ENCODE assay signal across 9 cellular contexts in the genomic region with DNA sequence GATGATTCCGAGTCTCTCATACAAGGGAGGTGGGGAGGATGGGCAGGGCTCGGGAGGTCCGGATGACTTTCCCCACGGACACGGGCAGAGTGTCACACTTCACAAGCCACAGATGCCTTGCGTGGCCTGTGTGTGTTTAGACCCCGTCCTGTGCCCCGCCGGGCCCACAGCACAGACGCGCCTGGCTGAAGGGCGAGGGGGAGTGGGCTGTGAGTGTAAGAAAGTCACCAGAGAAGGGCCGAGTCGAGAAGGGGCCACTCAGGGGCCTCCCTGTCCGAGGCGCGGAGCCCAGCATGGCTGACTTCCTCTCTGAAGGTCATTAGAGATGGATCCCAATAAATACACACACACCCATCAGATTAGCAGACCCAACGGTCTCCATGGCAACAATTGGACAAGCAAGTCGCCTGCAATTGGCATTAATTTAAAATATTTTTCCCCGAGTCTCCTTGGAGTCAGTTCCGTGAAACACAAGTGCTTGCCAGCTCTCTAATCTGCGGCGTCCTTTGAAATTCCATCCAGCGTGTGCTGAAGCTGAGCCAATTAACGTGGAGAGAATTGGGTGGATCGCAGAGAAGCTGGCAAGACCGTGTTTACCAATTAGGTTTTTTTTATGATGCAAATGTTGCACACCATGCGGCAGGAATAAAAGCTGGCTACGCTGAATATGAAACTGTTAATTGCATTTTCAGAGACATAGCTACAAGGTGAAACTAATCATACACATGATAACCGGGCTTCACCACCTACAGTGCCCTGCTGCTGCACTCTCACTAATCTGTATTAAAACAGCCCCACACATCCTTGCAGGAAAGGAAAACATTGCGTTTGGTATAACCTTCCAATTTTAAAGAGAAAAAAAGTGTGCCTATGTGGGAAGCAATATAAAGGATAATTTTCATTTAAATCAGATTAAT.
DNase-seq lines count a peak whose midpoint lies in the region; ATAC-seq and TF ChIP-seq lines count a peak whose summit lies in the region.
"Had no signal": no experiment of that assay in that cellular context is flagged by ENCODE, and none has a peak within 500 bp of the region (broad histone marks: within the 10 kb centered on the region; RNA-seq: fewer than 3 reads in every experiment).

No MANE protein-coding gene starts in this region.

- no peak for ATAC-seq in activated CD4-positive, alpha-beta T cell treated with anti-CD3 and anti-CD28 coated beads for 36 hours
- no peak for ATAC-seq in HG02798 (IDR thresholded peaks at IDR 0.05; ENCODE audit: poor library complexity, unreplicated experiment)
- ATAC-seq in HG03280 (IDR thresholded peaks at IDR 0.05; ENCODE audit: unreplicated experiment), result no peak

- intact Hi-C loops in stomach (cut with DNase I; ENCODE audit: low total_unique reads), result no loop called here
- intact Hi-C loops in activated CD4-positive, alpha-beta T cell treated with anti-CD3 and anti-CD28 coated beads for 36 hours (cut with DNase I, micrococcal nuclease), result no loop called here

- no peak overlapping the region for H3K4me3 Mint-ChIP-seq in activated CD4-positive, alpha-beta T cell treated with anti-CD3 and anti-CD28 coated beads for 36 hours

- no peaks in the 10 kb centered on the region for H3K9me3 Mint-ChIP-seq in activated CD4-positive, alpha-beta T cell treated with anti-CD3 and anti-CD28 coated beads for 36 hours (ENCODE audit: low read depth)

- CTCF ChIA-PET in activated CD4-positive, alpha-beta T cell treated with anti-CD3 and anti-CD28 coated beads for 36 hours (lab: Charles Lee), result no interaction called here

- H3K4me1 ChIP-seq in Peyer's patch (peaks cover 0 to 7% (median 0%) of the 10 kb centered on the region in 4 donors), stomach (peaks cover 6 to 26% (median 24%) of the 10 kb centered on the region in 4 donors)

- TF ChIP-seq CTCF in Peyer's patch (IDR thresholded peaks at IDR 0.05) (no peak), stomach (IDR thresholded peaks at IDR 0.05) (no peak)

- peaks cover 7% of the 10 kb centered on the region for H3K4me1 Mint-ChIP-seq in activated CD4-positive, alpha-beta T cell treated with anti-CD3 and anti-CD28 coated beads for 36 hours

- H3K36me3 Mint-ChIP-seq in activated CD4-positive, alpha-beta T cell treated with anti-CD3 and anti-CD28 coated beads for 36 hours (ENCODE audit: low read depth), result no peaks in the 10 kb centered on the region

- TF ChIP-seq EP300 in stomach (IDR thresholded peaks at IDR 0.05), result no peak

- DNase-seq in NCI-H146 (lab: John Stamatoyannopoulos, UW) (peak; percentile 81), Peyer's patch (peak; percentile 11 to 45 (median 39)), inferior parietal cortex (ENCODE audit: extremely low spot score) (peak; percentile 66), stomach (peak; percentile 83)
- no peak for DNase-seq in activated CD4-positive, alpha-beta T cell treated with anti-CD3 and anti-CD28 coated beads for 36 hours
- DNase-seq: activated naive CD4-positive, alpha-beta T cell treated with Interleukin-2 at 50 U/mL for 16 hours; NCI-H187 treated with DMSO at 0.1 percent for 48 hours had no signal

- no peak overlapping the region for H3K27ac ChIP-seq in Peyer's patch
- peak overlapping the region; percentile 27 to 77 (median 64) for H3K27ac ChIP-seq in stomach

- H3K36me3 ChIP-seq in Peyer's patch, result no peaks in the 10 kb centered on the region
- no peaks in the 10 kb centered on the region for H3K36me3 ChIP-seq in stomach

- H3K27ac Mint-ChIP-seq in activated CD4-positive, alpha-beta T cell treated with anti-CD3 and anti-CD28 coated beads for 36 hours, result no peak overlapping the region

- no peak for TF ChIP-seq POLR2A in Peyer's patch (IDR thresholded peaks at IDR 0.05)
- TF ChIP-seq POLR2A in stomach (IDR thresholded peaks at IDR 0.05), result no peak

- POLR2A ChIA-PET in activated CD4-positive, alpha-beta T cell treated with anti-CD3 and anti-CD28 coated beads for 36 hours (lab: Charles Lee), result no interaction called here

- no peaks in the 10 kb centered on the region for H3K9me3 ChIP-seq in Peyer's patch
- no peaks in the 10 kb centered on the region for H3K9me3 ChIP-seq in stomach

- 16 to 37% (median 18%) methylated on average over 27 to 31 of the region's 31 CpGs for WGBS in stomach, 5 donors

- H3K27me3 Mint-ChIP-seq in activated CD4-positive, alpha-beta T cell treated with anti-CD3 and anti-CD28 coated beads for 36 hours, result no peaks in the 10 kb centered on the region

- no peaks in the 10 kb centered on the region for H3K27me3 ChIP-seq in Peyer's patch
- H3K27me3 ChIP-seq in stomach, result no peaks in the 10 kb centered on the region

- H3K4me3 ChIP-seq in Peyer's patch, result peak overlapping the region in 1 of 4 donors; percentile 22
- peak overlapping the region; percentile 7 to 23 (median 18) for H3K4me3 ChIP-seq in stomach

Comparison
In these comparisons a context has a peak if more than half of its experiments do, and no peak if none do; other contexts are left out.
1. H3K27ac ChIP-seq: peak in stomach (5 of 5); none in Peyer's patch (0 of 4).